13 cellular contexts compared by ENCODE assay signal in the genomic region with DNA sequence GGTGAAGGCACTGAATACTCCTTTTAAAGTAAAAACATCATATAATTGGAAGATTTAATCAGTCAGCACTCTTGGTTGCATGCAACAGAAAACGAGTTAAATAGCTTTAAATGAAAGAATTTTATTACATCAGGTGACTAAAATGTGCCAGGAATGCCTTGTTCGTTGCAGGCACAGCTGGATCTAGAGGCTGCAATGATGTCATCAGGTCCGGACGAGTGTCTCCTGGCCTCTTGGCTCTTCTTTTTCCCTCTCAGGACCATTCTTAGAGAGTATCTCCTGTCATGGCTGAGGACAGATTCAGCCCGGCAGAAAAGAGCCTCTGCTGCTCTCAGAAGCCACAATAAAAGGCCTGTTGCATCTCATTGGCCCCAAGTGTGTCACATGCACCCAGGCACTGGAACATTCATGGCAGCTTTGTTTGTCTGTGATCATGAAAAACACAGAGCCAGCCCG.
DNase-seq lines count a peak whose midpoint lies in the region; ATAC-seq and TF ChIP-seq lines count a peak whose summit lies in the region.
"Had no signal": no experiment of that assay in that cellular context is flagged by ENCODE, and none has a peak within 500 bp of the region (broad histone marks: within the 10 kb centered on the region; RNA-seq: fewer than 3 reads in every experiment).

No MANE protein-coding gene starts in this region.

- BruUV-seq in HCT116 (replicated peaks; lab: Mats Ljungman, UMichigan) = no TSS peak

- POLR2A ChIA-PET in HCT116 (lab: Charles Lee) = interaction anchor here (1.0 kb wide), 1 partner anchor 510 kb away, joined by 4 read pairs; no protein-coding TSS in a partner anchor

- intact Hi-C loops in HCT116 (cut with micrococcal nuclease) = loop anchor here (2.0 to 10.0 kb wide), 3 partner anchors 325 to 631 kb away; no protein-coding TSS in a partner anchor
- intact Hi-C loops in adrenal gland (cut with DNase I) = loop anchor here in 1 of 2 donors (10.0 kb wide), 1 partner anchor 511 kb away; a partner anchor contains a TSS
- intact Hi-C loops in left ventricle myocardium superior (cut with micrococcal nuclease) = no loop called here

- no peaks in the 10 kb centered on the region for H4K20me1 ChIP-seq in HCT116 (ENCODE audit: insufficient read depth)

- H3K27me3 ChIP-seq in HCT116 (ENCODE audit: insufficient read depth, low read length) = 0 out of 2 replicates have a peak, but pooled peaks cover 5% of the 10 kb centered on the region
- no peaks in the 10 kb centered on the region for H3K27me3 ChIP-seq in adrenal gland
- no peaks in the 10 kb centered on the region for H3K27me3 ChIP-seq in BE2C

- CTCF ChIA-PET in HCT116 (lab: Charles Lee) = interaction anchor here (0.6 to 3.1 kb wide), 11 partner anchors 11 to 632 kb away, joined by 3 to 30 read pairs (median 6); a partner anchor contains a TSS

- H3K4me3 ChIP-seq in HCT116 (replicated peaks in 1 of 2; ENCODE audit: low read depth in 1 of 2, low read length in 2 of 2) = no peak overlapping the region
- H3K4me3 ChIP-seq in adrenal gland = no peak overlapping the region
- H3K4me3 ChIP-seq in BE2C (ENCODE audit: low read depth, low read length) = no peak overlapping the region

- peaks cover 27% of the 10 kb centered on the region for H3K27me3 Mint-ChIP-seq in stimulated activated naive CD8-positive, alpha-beta T cell treated with anti-CD3 and anti-CD28 coated beads, Interleukin-15, amount 100 ng/mL, for 72 hours

- no peak overlapping the region for H2AFZ ChIP-seq in HCT116 (ENCODE audit: low read depth, low read length, poor library complexity, severe bottlenecking)

- RAD21 ChIA-PET in HCT116 (lab: Charles Lee; ENCODE audit: low non-redundant PET in 1 of 2, low total read pairs in 2 of 2, uncharacterized antibody in 2 of 2, unreplicated experiment in 2 of 2) = interaction anchor here (0.8 to 1.4 kb wide), 4 partner anchors 324 to 509 kb away, joined by 3 to 8 read pairs (median 4); no protein-coding TSS in a partner anchor

- no peaks in the 10 kb centered on the region for H3K9me3 Mint-ChIP-seq in stimulated activated naive CD8-positive, alpha-beta T cell treated with anti-CD3 and anti-CD28 coated beads, Interleukin-15, amount 100 ng/mL, for 72 hours
- H3K9me3 Mint-ChIP-seq: activated T-helper 2 cell treated with anti-CD3 and anti-CD28 coated beads, Interferon-gamma antibody, Interleukin-2, Interleukin-4, amounts not matched to agents 10 μg/mL and 5 μg/mL and 100 μg/mL, durations not matched to agents 14 hours and 24 hours and 36 hours; T-helper 1 cell treated with Interleukin-12 subunit alpha and Interleukin-12 subunit beta and Interleukin-4 antibody, amounts not matched to agents 30 μg/mL and 1 μg/mL, for 36 hours had no signal

- H3K27ac Mint-ChIP-seq in stimulated activated naive CD8-positive, alpha-beta T cell treated with anti-CD3 and anti-CD28 coated beads, Interleukin-15, amount 100 ng/mL, for 72 hours = no peak overlapping the region
- H3K27ac Mint-ChIP-seq: activated T-helper 2 cell treated with anti-CD3 and anti-CD28 coated beads, Interferon-gamma antibody, Interleukin-2, Interleukin-4, amounts not matched to agents 10 μg/mL and 5 μg/mL and 100 μg/mL, durations not matched to agents 14 hours and 24 hours and 36 hours; naive thymus-derived CD4-positive, alpha-beta T cell; T-helper 1 cell treated with Interleukin-12 subunit alpha and Interleukin-12 subunit beta and Interleukin-4 antibody, amounts not matched to agents 30 μg/mL and 1 μg/mL, for 36 hours had no signal

- H3K9ac ChIP-seq in HCT116 (ENCODE audit: low read length) = no peak overlapping the region

- ATAC-seq in HCT116 (peak; percentile 23), left ventricle myocardium superior (peak; percentile 69), GM19023 (IDR thresholded peaks at IDR 0.05; ENCODE audit: unreplicated experiment) (no peak)
- ATAC-seq in stimulated activated naive CD8-positive, alpha-beta T cell treated with anti-CD3 and anti-CD28 coated beads, Interleukin-15, amount 100 ng/mL, for 72 hours = no peak
- ATAC-seq: naive thymus-derived CD4-positive, alpha-beta T cell had no signal

- DNase-seq in HCT116 (ENCODE audit: low read depth, low spot score) = no peak
- DNase-seq in adrenal gland = no peak
- DNase-seq in left ventricle myocardium superior = no peak
- peak; percentile 28 for DNase-seq in retina
- DNase-seq in cortex of kidney (lab: John Stamatoyannopoulos, UW) = no peak
- DNase-seq in stimulated activated naive CD8-positive, alpha-beta T cell treated with anti-CD3 and anti-CD28 coated beads, Interleukin-15, amount 100 ng/mL, for 72 hours = no peak
- no peak for DNase-seq in BE2C
- DNase-seq: DND-41; naive thymus-derived CD4-positive, alpha-beta T cell; NCI-H1436 had no signal

- H3K4me2 ChIP-seq in HCT116 (ENCODE audit: low read length) = peak overlapping the region; percentile 29

- WGBS in adrenal gland, 4 donors = 53 to 61% (median 59%) methylated on average over 6 of the region's 6 CpGs

- peaks cover 20 to 46% of the 10 kb centered on the region in 2 experiments for H3K4me1 ChIP-seq in HCT116 (ENCODE audit: control insufficient read depth in 1 of 2, insufficient read depth in 2 of 2, low read length in 2 of 2)
- H3K4me1 ChIP-seq in adrenal gland (replicated peaks in 1 of 2) = peaks cover 6 to 13% of the 10 kb centered on the region in 2 donors
- H3K4me1 ChIP-seq in BE2C = peaks cover 19% of the 10 kb centered on the region

- H3K79me2 ChIP-seq in HCT116 (ENCODE audit: insufficient read depth, low read length) = no peaks in the 10 kb centered on the region

- no peak for TF ChIP-seq CTCF in HCT116 (IDR thresholded peaks at IDR 0.05 in 2 of 3, conservative IDR thresholded peaks at IDR 0.05 in 1 of 3; ENCODE audit: borderline replicate concordance in 1 of 3, insufficient read depth in 1 of 3, low read depth in 2 of 3, low read length in 2 of 3)
- TF ChIP-seq CTCF in adrenal gland (IDR thresholded peaks at IDR 0.05) = peak in 1 of 6 experiments; percentile 6
- TF ChIP-seq CTCF in BE2C (IDR thresholded peaks at IDR 0.05; ENCODE audit: low read depth, low read length) = no peak

- H3K4me3 Mint-ChIP-seq in stimulated activated naive CD8-positive, alpha-beta T cell treated with anti-CD3 and anti-CD28 coated beads, Interleukin-15, amount 100 ng/mL, for 72 hours = no peak overlapping the region
- H3K4me3 Mint-ChIP-seq: naive thymus-derived CD4-positive, alpha-beta T cell; T-helper 1 cell treated with Interleukin-12 subunit alpha and Interleukin-12 subunit beta and Interleukin-4 antibody, amounts not matched to agents 30 μg/mL and 1 μg/mL, for 36 hours had no signal

- H3K9me3 ChIP-seq in HCT116 (ENCODE audit: control insufficient read depth in 1 of 2, insufficient read depth in 1 of 2, low read depth in 1 of 2, low read length in 2 of 2) (no peaks in the 10 kb centered on the region), adrenal gland (replicated peaks in 1 of 3) (no peaks in the 10 kb centered on the region), BE2C (peaks cover 3% of the 10 kb centered on the region; the same call in 1 of the 2 replicates)

- H3K36me3 ChIP-seq in HCT116 (ENCODE audit: control insufficient read depth in 1 of 2, insufficient read depth in 2 of 2, low read length in 2 of 2) = no peaks in the 10 kb centered on the region
- H3K36me3 ChIP-seq in adrenal gland (replicated peaks in 1 of 2) = no peaks in the 10 kb centered on the region
- H3K36me3 ChIP-seq in BE2C = no peaks in the 10 kb centered on the region

- H3K4me1 Mint-ChIP-seq in stimulated activated naive CD8-positive, alpha-beta T cell treated with anti-CD3 and anti-CD28 coated beads, Interleukin-15, amount 100 ng/mL, for 72 hours = no peaks in the 10 kb centered on the region
- H3K4me1 Mint-ChIP-seq: naive thymus-derived CD4-positive, alpha-beta T cell had no signal

- TF ChIP-seq POLR2A in HCT116 (IDR thresholded peaks at IDR 0.05; ENCODE audit: borderline replicate concordance, extremely low read depth, insufficient read depth, insufficient read length) (no peak), adrenal gland (IDR thresholded peaks at IDR 0.05) (no peak)

- no peak for TF ChIP-seq RAD21 in HCT116 (IDR thresholded peaks at IDR 0.05; ENCODE audit: low read depth)

- H3K9me2 ChIP-seq in HCT116 (ENCODE audit: insufficient read depth) = no peaks in the 10 kb centered on the region

- H3K27ac ChIP-seq in HCT116 (ENCODE audit: low read depth, low read length) (no peak overlapping the region), adrenal gland (peak overlapping the region in 3 of 5 donors; percentile 35 to 76 (median 67))

TF ChIP-seq in HCT116, 20 proteins besides CTCF, POLR2A, EP300 and RAD21 (continues in another document):
- TF ChIP-seq YY1 (IDR thresholded peaks at IDR 0.05; ENCODE audit: extremely low read depth, insufficient replicate concordance, low read depth, low read length) (no peak), ELF1 (IDR thresholded peaks at IDR 0.05; ENCODE audit: borderline replicate concordance, low read depth) (no peak), SP1 (IDR thresholded peaks at IDR 0.05; ENCODE audit: low read depth) (no peak), EZH2 (IDR thresholded peaks at IDR 0.05) (no peak), SRF (IDR thresholded peaks at IDR 0.05; ENCODE audit: low read depth) (no peak), POLR2AphosphoS5 (IDR thresholded peaks at IDR 0.05; ENCODE audit: low read depth, low read length) (no peak), EGR1 (IDR thresholded peaks at IDR 0.05; ENCODE audit: low read depth) (no peak)
- TF ChIP-seq, protein P1, sequence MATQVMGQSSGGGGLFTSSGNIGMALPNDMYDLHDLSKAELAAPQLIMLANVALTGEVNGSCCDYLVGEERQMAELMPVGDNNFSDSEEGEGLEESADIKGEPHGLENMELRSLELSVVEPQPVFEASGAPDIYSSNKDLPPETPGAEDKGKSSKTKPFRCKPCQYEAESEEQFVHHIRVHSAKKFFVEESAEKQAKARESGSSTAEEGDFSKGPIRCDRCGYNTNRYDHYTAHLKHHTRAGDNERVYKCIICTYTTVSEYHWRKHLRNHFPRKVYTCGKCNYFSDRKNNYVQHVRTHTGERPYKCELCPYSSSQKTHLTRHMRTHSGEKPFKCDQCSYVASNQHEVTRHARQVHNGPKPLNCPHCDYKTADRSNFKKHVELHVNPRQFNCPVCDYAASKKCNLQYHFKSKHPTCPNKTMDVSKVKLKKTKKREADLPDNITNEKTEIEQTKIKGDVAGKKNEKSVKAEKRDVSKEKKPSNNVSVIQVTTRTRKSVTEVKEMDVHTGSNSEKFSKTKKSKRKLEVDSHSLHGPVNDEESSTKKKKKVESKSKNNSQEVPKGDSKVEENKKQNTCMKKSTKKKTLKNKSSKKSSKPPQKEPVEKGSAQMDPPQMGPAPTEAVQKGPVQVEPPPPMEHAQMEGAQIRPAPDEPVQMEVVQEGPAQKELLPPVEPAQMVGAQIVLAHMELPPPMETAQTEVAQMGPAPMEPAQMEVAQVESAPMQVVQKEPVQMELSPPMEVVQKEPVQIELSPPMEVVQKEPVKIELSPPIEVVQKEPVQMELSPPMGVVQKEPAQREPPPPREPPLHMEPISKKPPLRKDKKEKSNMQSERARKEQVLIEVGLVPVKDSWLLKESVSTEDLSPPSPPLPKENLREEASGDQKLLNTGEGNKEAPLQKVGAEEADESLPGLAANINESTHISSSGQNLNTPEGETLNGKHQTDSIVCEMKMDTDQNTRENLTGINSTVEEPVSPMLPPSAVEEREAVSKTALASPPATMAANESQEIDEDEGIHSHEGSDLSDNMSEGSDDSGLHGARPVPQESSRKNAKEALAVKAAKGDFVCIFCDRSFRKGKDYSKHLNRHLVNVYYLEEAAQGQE (IDR thresholded peaks at IDR 0.05; ENCODE audit: low read depth) = no peak

Comparison
In these comparisons a context has a peak if more than half of its experiments do, and no peak if none do; other contexts are left out.
1. ATAC-seq: peak in HCT116 (single experiment) and left ventricle myocardium superior (single experiment); none in GM19023 (single experiment) and stimulated activated naive CD8-positive, alpha-beta T cell treated with anti-CD3 and anti-CD28 coated beads, Interleukin-15, amount 100 ng/mL, for 72 hours (single experiment).